Comparison of ENCODE assay signal across 1 cellular context in the genomic region with DNA sequence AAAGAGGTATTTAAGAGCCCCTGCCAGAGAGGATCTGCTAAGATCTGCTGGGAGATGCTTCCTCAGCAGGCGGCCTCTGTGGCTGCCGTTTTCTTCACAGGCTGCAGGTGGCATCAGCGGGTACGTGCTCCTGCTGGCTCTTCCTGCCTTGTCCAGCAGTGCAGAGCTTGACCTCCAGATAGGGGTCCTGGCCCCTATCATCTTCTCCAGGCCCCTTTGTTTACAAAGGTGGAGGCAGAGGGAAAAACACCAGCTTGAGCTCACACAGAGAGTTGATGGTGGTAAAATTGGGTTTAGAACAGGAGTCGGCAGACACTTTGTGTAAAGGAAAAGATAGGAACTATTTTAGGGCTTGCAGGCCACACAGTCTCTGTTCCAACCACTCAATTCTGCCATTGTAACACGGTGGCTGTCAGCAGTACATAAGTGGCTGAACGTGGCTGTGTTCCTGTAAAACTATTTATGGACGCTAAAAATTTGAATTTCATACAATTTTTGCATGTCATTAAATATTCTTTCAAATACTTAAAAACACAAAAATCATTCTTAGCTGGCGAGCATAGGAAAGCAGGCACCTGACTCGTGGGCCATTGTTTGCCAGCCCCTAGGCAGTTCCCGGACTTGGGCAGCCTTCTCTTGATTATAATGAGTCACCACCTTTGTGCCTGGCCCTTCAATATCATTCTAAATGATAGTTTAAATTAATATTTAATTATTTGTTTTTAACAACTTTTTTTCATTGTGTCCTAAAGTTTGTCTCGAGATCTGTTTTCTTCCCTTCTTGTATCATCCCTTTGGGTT.
TF ChIP-seq lines count a peak whose summit lies in the region.

No MANE protein-coding gene starts in this region.

TF ChIP-seq in HepG2, 621 proteins besides CTCF, POLR2A, EP300 and RAD21 (continued from another document and continues in another):
- no peak; the same call in 1 of the 2 replicates for TF ChIP-seq PHF8 (CRISPR knock-in tag; IDR thresholded peaks at IDR 0.05)
- TF ChIP-seq MYNN (CRISPR knock-in tag; IDR thresholded peaks at IDR 0.05; ENCODE audit: low read depth), result 0 out of 2 replicates have a peak, but pooled peaks have one; percentile 45
- TF ChIP-seq ETV5 (CRISPR knock-in tag; IDR thresholded peaks at IDR 0.05; ENCODE audit: borderline replicate concordance), result peak; percentile 63; the same call in 1 of the 2 replicates
- no peak for TF ChIP-seq SMAD1 (CRISPR knock-in tag; IDR thresholded peaks at IDR 0.05; ENCODE audit: borderline replicate concordance, low read depth)
- no peak for TF ChIP-seq ZNF773 (CRISPR knock-in tag; IDR thresholded peaks at IDR 0.05; ENCODE audit: borderline replicate concordance)
- TF ChIP-seq ATF7-NPFF (CRISPR knock-in tag; IDR thresholded peaks at IDR 0.05; ENCODE audit: low read depth), result no peak
- TF ChIP-seq CHD2 (IDR thresholded peaks at IDR 0.05; ENCODE audit: low read depth, low read length), result no peak
- TF ChIP-seq SP140L (CRISPR knock-in tag; IDR thresholded peaks at IDR 0.05; ENCODE audit: borderline replicate concordance), result 0 out of 2 replicates have a peak, but pooled peaks have one; percentile 59
- no peak for TF ChIP-seq ZNF30 (CRISPR knock-in tag; IDR thresholded peaks at IDR 0.05)
- TF ChIP-seq JARID2 (CRISPR knock-in tag; IDR thresholded peaks at IDR 0.05; ENCODE audit: insufficient replicate concordance), result no peak
- TF ChIP-seq, protein P1, sequence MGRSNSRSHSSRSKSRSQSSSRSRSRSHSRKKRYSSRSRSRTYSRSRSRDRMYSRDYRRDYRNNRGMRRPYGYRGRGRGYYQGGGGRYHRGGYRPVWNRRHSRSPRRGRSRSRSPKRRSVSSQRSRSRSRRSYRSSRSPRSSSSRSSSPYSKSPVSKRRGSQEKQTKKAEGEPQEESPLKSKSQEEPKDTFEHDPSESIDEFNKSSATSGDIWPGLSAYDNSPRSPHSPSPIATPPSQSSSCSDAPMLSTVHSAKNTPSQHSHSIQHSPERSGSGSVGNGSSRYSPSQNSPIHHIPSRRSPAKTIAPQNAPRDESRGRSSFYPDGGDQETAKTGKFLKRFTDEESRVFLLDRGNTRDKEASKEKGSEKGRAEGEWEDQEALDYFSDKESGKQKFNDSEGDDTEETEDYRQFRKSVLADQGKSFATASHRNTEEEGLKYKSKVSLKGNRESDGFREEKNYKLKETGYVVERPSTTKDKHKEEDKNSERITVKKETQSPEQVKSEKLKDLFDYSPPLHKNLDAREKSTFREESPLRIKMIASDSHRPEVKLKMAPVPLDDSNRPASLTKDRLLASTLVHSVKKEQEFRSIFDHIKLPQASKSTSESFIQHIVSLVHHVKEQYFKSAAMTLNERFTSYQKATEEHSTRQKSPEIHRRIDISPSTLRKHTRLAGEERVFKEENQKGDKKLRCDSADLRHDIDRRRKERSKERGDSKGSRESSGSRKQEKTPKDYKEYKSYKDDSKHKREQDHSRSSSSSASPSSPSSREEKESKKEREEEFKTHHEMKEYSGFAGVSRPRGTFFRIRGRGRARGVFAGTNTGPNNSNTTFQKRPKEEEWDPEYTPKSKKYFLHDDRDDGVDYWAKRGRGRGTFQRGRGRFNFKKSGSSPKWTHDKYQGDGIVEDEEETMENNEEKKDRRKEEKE (IDR thresholded peaks at IDR 0.05), result no peak
- TF ChIP-seq ZNF160 (CRISPR knock-in tag; IDR thresholded peaks at IDR 0.05), result no peak
- TF ChIP-seq NCOA5 (CRISPR knock-in tag; IDR thresholded peaks at IDR 0.05), result no peak
- TF ChIP-seq POLR2AphosphoS2 (IDR thresholded peaks at IDR 0.05; ENCODE audit: low read depth, low read length), result no peak
- 0 out of 2 replicates have a peak, but pooled peaks have one; percentile 36 for TF ChIP-seq ZNF615 (CRISPR knock-in tag; IDR thresholded peaks at IDR 0.05; ENCODE audit: borderline replicate concordance)
- TF ChIP-seq TCF7L2 (IDR thresholded peaks at IDR 0.05; ENCODE audit: low read depth, low read length), result no peak
- TF ChIP-seq, protein P2, sequence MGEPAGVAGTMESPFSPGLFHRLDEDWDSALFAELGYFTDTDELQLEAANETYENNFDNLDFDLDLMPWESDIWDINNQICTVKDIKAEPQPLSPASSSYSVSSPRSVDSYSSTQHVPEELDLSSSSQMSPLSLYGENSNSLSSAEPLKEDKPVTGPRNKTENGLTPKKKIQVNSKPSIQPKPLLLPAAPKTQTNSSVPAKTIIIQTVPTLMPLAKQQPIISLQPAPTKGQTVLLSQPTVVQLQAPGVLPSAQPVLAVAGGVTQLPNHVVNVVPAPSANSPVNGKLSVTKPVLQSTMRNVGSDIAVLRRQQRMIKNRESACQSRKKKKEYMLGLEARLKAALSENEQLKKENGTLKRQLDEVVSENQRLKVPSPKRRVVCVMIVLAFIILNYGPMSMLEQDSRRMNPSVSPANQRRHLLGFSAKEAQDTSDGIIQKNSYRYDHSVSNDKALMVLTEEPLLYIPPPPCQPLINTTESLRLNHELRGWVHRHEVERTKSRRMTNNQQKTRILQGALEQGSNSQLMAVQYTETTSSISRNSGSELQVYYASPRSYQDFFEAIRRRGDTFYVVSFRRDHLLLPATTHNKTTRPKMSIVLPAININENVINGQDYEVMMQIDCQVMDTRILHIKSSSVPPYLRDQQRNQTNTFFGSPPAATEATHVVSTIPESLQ (CRISPR knock-in tag; conservative IDR thresholded peaks at IDR 0.05), result no peak
- no peak for TF ChIP-seq FLYWCH1 (CRISPR knock-in tag; IDR thresholded peaks at IDR 0.05)
- no peak for TF ChIP-seq TBL1XR1 (IDR thresholded peaks at IDR 0.05; ENCODE audit: borderline replicate concordance, low read length, partially characterized antibody)
- TF ChIP-seq, protein P3, sequence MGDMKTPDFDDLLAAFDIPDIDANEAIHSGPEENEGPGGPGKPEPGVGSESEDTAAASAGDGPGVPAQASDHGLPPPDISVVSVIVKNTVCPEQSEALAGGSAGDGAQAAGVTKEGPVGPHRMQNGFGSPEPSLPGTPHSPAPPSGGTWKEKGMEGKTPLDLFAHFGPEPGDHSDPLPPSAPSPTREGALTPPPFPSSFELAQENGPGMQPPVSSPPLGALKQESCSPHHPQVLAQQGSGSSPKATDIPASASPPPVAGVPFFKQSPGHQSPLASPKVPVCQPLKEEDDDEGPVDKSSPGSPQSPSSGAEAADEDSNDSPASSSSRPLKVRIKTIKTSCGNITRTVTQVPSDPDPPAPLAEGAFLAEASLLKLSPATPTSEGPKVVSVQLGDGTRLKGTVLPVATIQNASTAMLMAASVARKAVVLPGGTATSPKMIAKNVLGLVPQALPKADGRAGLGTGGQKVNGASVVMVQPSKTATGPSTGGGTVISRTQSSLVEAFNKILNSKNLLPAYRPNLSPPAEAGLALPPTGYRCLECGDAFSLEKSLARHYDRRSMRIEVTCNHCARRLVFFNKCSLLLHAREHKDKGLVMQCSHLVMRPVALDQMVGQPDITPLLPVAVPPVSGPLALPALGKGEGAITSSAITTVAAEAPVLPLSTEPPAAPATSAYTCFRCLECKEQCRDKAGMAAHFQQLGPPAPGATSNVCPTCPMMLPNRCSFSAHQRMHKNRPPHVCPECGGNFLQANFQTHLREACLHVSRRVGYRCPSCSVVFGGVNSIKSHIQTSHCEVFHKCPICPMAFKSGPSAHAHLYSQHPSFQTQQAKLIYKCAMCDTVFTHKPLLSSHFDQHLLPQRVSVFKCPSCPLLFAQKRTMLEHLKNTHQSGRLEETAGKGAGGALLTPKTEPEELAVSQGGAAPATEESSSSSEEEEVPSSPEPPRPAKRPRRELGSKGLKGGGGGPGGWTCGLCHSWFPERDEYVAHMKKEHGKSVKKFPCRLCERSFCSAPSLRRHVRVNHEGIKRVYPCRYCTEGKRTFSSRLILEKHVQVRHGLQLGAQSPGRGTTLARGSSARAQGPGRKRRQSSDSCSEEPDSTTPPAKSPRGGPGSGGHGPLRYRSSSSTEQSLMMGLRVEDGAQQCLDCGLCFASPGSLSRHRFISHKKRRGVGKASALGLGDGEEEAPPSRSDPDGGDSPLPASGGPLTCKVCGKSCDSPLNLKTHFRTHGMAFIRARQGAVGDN (CRISPR knock-in tag; IDR thresholded peaks at IDR 0.05), result peak; percentile 35
- peak; percentile 22; the same call in 1 of the 2 replicates for TF ChIP-seq MIER2 (CRISPR knock-in tag; IDR thresholded peaks at IDR 0.05)
- TF ChIP-seq HDAC6 (IDR thresholded peaks at IDR 0.05; ENCODE audit: low read depth, low read length), result no peak
- no peak for TF ChIP-seq PAF1 (CRISPR knock-in tag; IDR thresholded peaks at IDR 0.05)
- TF ChIP-seq THYN1 (CRISPR knock-in tag; IDR thresholded peaks at IDR 0.05; ENCODE audit: borderline replicate concordance, low read depth), result no peak
- TF ChIP-seq, protein P4, sequence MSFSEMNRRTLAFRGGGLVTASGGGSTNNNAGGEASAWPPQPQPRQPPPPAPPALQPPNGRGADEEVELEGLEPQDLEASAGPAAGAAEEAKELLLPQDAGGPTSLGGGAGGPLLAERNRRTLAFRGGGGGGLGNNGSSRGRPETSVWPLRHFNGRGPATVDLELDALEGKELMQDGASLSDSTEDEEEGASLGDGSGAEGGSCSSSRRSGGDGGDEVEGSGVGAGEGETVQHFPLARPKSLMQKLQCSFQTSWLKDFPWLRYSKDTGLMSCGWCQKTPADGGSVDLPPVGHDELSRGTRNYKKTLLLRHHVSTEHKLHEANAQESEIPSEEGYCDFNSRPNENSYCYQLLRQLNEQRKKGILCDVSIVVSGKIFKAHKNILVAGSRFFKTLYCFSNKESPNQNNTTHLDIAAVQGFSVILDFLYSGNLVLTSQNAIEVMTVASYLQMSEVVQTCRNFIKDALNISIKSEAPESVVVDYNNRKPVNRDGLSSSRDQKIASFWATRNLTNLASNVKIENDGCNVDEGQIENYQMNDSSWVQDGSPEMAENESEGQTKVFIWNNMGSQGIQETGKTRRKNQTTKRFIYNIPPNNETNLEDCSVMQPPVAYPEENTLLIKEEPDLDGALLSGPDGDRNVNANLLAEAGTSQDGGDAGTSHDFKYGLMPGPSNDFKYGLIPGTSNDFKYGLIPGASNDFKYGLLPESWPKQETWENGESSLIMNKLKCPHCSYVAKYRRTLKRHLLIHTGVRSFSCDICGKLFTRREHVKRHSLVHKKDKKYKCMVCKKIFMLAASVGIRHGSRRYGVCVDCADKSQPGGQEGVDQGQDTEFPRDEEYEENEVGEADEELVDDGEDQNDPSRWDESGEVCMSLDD (CRISPR knock-in tag; IDR thresholded peaks at IDR 0.05; ENCODE audit: borderline replicate concordance), result no peak
- no peak for TF ChIP-seq PHF5A (CRISPR knock-in tag; IDR thresholded peaks at IDR 0.05; ENCODE audit: low read depth, unreplicated experiment)
- no peak for TF ChIP-seq PTBP1 (IDR thresholded peaks at IDR 0.05; ENCODE audit: low read depth, low read length, poor library complexity, severe bottlenecking)
- no peak for TF ChIP-seq ZNF432 (CRISPR knock-in tag; IDR thresholded peaks at IDR 0.05; ENCODE audit: borderline replicate concordance)
- TF ChIP-seq ZNF251 (CRISPR knock-in tag; IDR thresholded peaks at IDR 0.05), result no peak
- peak; percentile 40; the same call in 1 of the 2 replicates for TF ChIP-seq FOSL2 (CRISPR knock-in tag; IDR thresholded peaks at IDR 0.05)
- TF ChIP-seq, protein P5, sequence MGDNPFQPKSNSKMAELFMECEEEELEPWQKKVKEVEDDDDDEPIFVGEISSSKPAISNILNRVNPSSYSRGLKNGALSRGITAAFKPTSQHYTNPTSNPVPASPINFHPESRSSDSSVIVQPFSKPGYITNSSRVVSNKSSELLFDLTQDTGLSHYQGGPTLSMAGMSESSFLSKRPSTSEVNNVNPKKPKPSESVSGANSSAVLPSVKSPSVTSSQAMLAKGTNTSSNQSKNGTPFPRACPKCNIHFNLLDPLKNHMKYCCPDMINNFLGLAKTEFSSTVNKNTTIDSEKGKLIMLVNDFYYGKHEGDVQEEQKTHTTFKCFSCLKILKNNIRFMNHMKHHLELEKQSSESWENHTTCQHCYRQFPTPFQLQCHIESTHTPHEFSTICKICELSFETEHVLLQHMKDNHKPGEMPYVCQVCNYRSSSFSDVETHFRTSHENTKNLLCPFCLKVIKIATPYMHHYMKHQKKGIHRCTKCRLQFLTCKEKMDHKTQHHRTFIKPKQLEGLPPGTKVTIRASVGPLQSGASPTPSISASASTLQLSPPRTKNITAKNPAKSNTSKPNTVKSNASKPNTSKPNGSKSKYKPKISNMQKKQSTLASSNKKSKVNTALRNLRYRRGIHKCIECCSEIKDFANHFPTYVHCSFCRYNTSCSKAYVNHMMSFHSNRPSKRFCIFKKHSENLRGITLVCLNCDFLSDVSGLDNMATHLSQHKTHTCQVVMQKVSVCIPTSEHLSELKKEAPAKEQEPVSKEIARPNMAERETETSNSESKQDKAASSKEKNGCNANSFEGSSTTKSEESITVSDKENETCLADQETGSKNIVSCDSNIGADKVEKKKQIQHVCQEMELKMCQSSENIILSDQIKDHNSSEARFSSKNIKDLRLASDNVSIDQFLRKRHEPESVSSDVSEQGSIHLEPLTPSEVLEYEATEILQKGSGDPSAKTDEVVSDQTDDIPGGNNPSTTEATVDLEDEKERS (CRISPR knock-in tag; IDR thresholded peaks at IDR 0.05), result 0 out of 2 replicates have a peak, but pooled peaks have one; percentile 22
- TF ChIP-seq HNRNPK (IDR thresholded peaks at IDR 0.05; ENCODE audit: low read depth, low read length, poor library complexity, severe bottlenecking), result no peak
- no peak for TF ChIP-seq SP5 (CRISPR knock-in tag; IDR thresholded peaks at IDR 0.05; ENCODE audit: borderline replicate concordance, low read depth)
- no peak for TF ChIP-seq TBX3 (IDR thresholded peaks at IDR 0.05; ENCODE audit: borderline replicate concordance)
- no peak for TF ChIP-seq RAD51 (IDR thresholded peaks at IDR 0.05; ENCODE audit: borderline replicate concordance)
- TF ChIP-seq, protein P6, sequence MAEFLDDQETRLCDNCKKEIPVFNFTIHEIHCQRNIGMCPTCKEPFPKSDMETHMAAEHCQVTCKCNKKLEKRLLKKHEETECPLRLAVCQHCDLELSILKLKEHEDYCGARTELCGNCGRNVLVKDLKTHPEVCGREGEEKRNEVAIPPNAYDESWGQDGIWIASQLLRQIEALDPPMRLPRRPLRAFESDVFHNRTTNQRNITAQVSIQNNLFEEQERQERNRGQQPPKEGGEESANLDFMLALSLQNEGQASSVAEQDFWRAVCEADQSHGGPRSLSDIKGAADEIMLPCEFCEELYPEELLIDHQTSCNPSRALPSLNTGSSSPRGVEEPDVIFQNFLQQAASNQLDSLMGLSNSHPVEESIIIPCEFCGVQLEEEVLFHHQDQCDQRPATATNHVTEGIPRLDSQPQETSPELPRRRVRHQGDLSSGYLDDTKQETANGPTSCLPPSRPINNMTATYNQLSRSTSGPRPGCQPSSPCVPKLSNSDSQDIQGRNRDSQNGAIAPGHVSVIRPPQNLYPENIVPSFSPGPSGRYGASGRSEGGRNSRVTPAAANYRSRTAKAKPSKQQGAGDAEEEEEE (CRISPR knock-in tag; IDR thresholded peaks at IDR 0.05; ENCODE audit: borderline replicate concordance), result no peak
- no peak for TF ChIP-seq MED13 (CRISPR knock-in tag; IDR thresholded peaks at IDR 0.05)
- TF ChIP-seq EEA1 (CRISPR knock-in tag; IDR thresholded peaks at IDR 0.05; ENCODE audit: borderline replicate concordance), result no peak
- TF ChIP-seq, protein P7, sequence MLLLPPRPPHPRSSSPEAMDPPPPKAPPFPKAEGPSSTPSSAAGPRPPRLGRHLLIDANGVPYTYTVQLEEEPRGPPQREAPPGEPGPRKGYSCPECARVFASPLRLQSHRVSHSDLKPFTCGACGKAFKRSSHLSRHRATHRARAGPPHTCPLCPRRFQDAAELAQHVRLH (CRISPR knock-in tag; IDR thresholded peaks at IDR 0.05; ENCODE audit: borderline replicate concordance, low read depth), result peak; percentile 65; the same call in 1 of the 2 replicates
- no peak for TF ChIP-seq ZNF224 (CRISPR knock-in tag; IDR thresholded peaks at IDR 0.05)
- TF ChIP-seq ONECUT2 (CRISPR knock-in tag; IDR thresholded peaks at IDR 0.05), result no peak
- TF ChIP-seq GPN1 (CRISPR knock-in tag; IDR thresholded peaks at IDR 0.05; ENCODE audit: borderline replicate concordance), result no peak
- TF ChIP-seq PPARG (CRISPR knock-in tag; conservative IDR thresholded peaks at IDR 0.05), result 0 out of 2 replicates have a peak, but pooled peaks have one; percentile 22
